11 cellular contexts compared by ENCODE assay signal in the genomic region with DNA sequence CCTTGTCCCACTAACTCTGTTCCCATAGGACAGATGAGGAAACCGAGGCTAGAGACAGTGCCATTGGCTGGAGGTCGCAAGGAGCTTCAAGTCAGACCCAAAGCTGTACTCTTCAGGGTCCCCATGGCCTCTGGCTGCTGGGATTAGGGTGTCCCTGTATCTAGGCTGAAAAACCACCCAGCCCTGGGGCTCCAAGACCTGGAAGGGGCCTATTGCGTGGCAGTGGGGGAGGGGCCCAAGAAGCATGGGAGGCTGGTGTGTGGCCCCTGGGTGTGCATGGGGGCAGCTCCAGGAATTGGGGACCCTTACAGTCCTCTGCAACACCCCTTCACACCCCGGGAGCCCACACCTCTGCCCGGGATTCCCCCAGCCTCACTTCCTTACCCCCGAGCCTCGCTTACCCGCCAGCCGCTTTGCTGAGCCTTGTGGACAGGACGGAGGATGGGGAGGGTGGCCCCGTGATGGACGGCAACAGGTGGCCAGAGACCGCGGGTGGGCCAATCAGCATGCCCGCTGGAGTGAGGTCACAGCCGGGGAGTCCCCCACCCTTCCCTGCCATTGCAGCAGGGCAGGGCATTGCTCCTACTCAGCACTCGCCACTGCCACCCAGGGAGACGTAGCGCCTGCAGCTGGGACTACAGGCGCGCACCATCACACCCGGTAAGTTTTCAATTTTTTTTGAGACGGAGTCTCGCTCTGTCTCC. TPM values are rescaled to one million over a fixed set of nuclear protein-coding genes. Genes with fewer than 3 reads are reported as not detected.
DNase-seq lines count a peak whose midpoint lies in the region; ATAC-seq and TF ChIP-seq lines count a peak whose summit lies in the region.
"Had no signal": no experiment of that assay in that cellular context is flagged by ENCODE, and none has a peak within 500 bp of the region (broad histone marks: within the 10 kb centered on the region; RNA-seq: fewer than 3 reads in every experiment).

A gene with protein sequence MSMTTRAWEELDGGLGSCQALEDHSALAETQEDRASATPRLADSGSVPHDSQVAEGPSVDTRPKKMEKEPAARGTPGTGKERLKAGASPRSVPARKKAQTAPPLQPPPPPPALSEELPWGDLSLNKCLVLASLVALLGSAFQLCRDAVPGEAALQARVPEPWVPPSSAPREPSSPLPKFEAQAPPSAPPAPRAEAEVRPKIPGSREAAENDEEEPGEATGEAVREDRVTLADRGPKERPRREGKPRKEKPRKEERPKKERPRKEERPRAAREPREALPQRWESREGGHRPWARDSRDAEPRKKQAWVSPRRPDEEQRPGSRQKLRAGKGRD (minus strand): TSS at position 436 of the 704 bp plus-strand sequence. CDS start 1,103 bp downstream, outside the sequence.

- WGBS in lower leg skin, 2 donors: 75 to 86% methylated on average over 23 to 24 of the region's 24 CpGs

- H3K4me3 Mint-ChIP-seq in T-helper 17 cell: no peak within 1 kb of the TSS
- H3K4me3 Mint-ChIP-seq in naive thymus-derived CD4-positive, alpha-beta T cell: peak within 1 kb of the TSS in 5 of 10 donors; percentile 23 to 73 (median 67)

- H3K27me3 ChIP-seq in DND-41 (ENCODE audit: insufficient read depth, low read length, poor library complexity): no peaks in the 10 kb centered on the region
- no peaks in the 10 kb centered on the region for H3K27me3 ChIP-seq in naive thymus-derived CD4-positive, alpha-beta T cell (ENCODE audit: control insufficient read depth in 2 of 2, insufficient read depth in 2 of 2, low read length in 2 of 2)

- H3K27ac ChIP-seq in DND-41 (ENCODE audit: low read length): peak within 1 kb of the TSS; percentile 64
- no peak within 1 kb of the TSS for H3K27ac ChIP-seq in naive thymus-derived CD4-positive, alpha-beta T cell (ENCODE audit: low read depth, low read length)

- no peak within 1 kb of the TSS for H2AFZ ChIP-seq in DND-41 (ENCODE audit: low read depth, low read length)

- TF ChIP-seq CTCF in DND-41 (IDR thresholded peaks at IDR 0.05; ENCODE audit: borderline replicate concordance, extremely low read depth, low read length, poor library complexity, severe bottlenecking): no peak
- no peak for TF ChIP-seq CTCF in lower leg skin (IDR thresholded peaks at IDR 0.05)

- H3K9me3 Mint-ChIP-seq in naive thymus-derived CD4-positive, alpha-beta T cell: no peaks in the 10 kb centered on the region

- ATAC-seq in DND-41 (ENCODE audit: insufficient read depth, low read depth) (no peak), T-helper 17 cell (peak; percentile 8), HG02571 (IDR thresholded peaks at IDR 0.05; ENCODE audit: unreplicated experiment) (no peak), HG03196 (IDR thresholded peaks at IDR 0.05; ENCODE audit: unreplicated experiment) (no peak)
- ATAC-seq in naive thymus-derived CD4-positive, alpha-beta T cell: no peak

- no peak for TF ChIP-seq POLR2A in lower leg skin (IDR thresholded peaks at IDR 0.05)

- no peaks in the 10 kb centered on the region for H3K27me3 Mint-ChIP-seq in T-helper 17 cell
- peaks cover 0 to 22% (median 0%) of the 10 kb centered on the region in 5 donors for H3K27me3 Mint-ChIP-seq in naive thymus-derived CD4-positive, alpha-beta T cell

- DNase-seq in DND-41: no peak
- no peak for DNase-seq in T-helper 17 cell
- DNase-seq in naive thymus-derived CD4-positive, alpha-beta T cell: no peak
- no peak for DNase-seq in lower leg skin (ENCODE audit: low spot score in 2 of 2)
- DNase-seq: EL, Kasumi-1, NCI-H510A treated with DMSO at 0.1 percent for 48 hours had no signal

- H3K36me3 ChIP-seq in DND-41 (ENCODE audit: insufficient read depth, low read length): peaks cover 4% of the 10 kb centered on the region
- H3K36me3 ChIP-seq in naive thymus-derived CD4-positive, alpha-beta T cell (ENCODE audit: control insufficient read depth in 2 of 3, insufficient read depth in 3 of 3, low read length in 3 of 3): no peaks in the 10 kb centered on the region
- H3K36me3 ChIP-seq: tibial nerve had no signal

- H4K20me1 ChIP-seq in DND-41 (ENCODE audit: insufficient read depth, low read length): peaks cover 6% of the 10 kb centered on the region; the same call in 1 of the 2 replicates

- TF ChIP-seq RAD21 in Ishikawa (IDR thresholded peaks at IDR 0.05; ENCODE audit: low read depth): no peak

- POLR2A ChIA-PET in naive thymus-derived CD4-positive, alpha-beta T cell (lab: Charles Lee): interaction anchor here (0.6 to 13.1 kb wide), 3 partner anchors 15 to 164 kb away, joined by 3 to 163 read pairs (median 70); no protein-coding TSS in a partner anchor

- H3K4me1 ChIP-seq in DND-41 (ENCODE audit: insufficient read depth, low read length): peaks cover 22% of the 10 kb centered on the region
- peaks cover 36 to 38% of the 10 kb centered on the region in 2 donors for H3K4me1 ChIP-seq in naive thymus-derived CD4-positive, alpha-beta T cell (ENCODE audit: control insufficient read depth in 2 of 2, insufficient read depth in 2 of 2, low read length in 2 of 2)

- no peaks in the 10 kb centered on the region for H3K9me3 ChIP-seq in DND-41 (ENCODE audit: insufficient read depth, low read length, severe bottlenecking)
- no peaks in the 10 kb centered on the region for H3K9me3 ChIP-seq in T-helper 17 cell (ENCODE audit: control insufficient read depth, low read length, poor library complexity, severe bottlenecking)
- H3K9me3 ChIP-seq in naive thymus-derived CD4-positive, alpha-beta T cell (ENCODE audit: control insufficient read depth in 2 of 3, low read length in 3 of 3): no peaks in the 10 kb centered on the region
- H3K9me3 ChIP-seq: tibial nerve had no signal

- peak within 1 kb of the TSS; percentile 48 for H3K9ac ChIP-seq in DND-41 (ENCODE audit: low read depth, low read length)

- H3K79me2 ChIP-seq in DND-41 (ENCODE audit: insufficient read depth, low read length): no peaks in the 10 kb centered on the region

- intact Hi-C loops in naive thymus-derived CD4-positive, alpha-beta T cell (cut with micrococcal nuclease): no loop called here
- intact Hi-C loops in lower leg skin (cut with DNase I; ENCODE audit: low total_unique reads): no loop called here

- CTCF ChIA-PET in naive thymus-derived CD4-positive, alpha-beta T cell (lab: Charles Lee): no interaction called here

- peak within 1 kb of the TSS; percentile 23; the same call in 1 of the 2 replicates for H3K4me2 ChIP-seq in DND-41 (ENCODE audit: insufficient read depth, low read length)

- peak within 1 kb of the TSS; percentile 96 for H3K27ac Mint-ChIP-seq in T-helper 17 cell
- H3K27ac Mint-ChIP-seq in naive thymus-derived CD4-positive, alpha-beta T cell: peak within 1 kb of the TSS; percentile 78 to 99 (median 97)

- peaks cover 4% of the 10 kb centered on the region for H3K36me3 Mint-ChIP-seq in T-helper 17 cell (ENCODE audit: low read depth)
- H3K36me3 Mint-ChIP-seq in naive thymus-derived CD4-positive, alpha-beta T cell: no peaks in the 10 kb centered on the region

- H3K4me3 ChIP-seq in DND-41 (ENCODE audit: low read depth in 1 of 2, low read length in 2 of 2) (no peak within 1 kb of the TSS), lower leg skin (ENCODE audit: low read depth, poor library complexity, severe bottlenecking) (no peak within 1 kb of the TSS)
- H3K4me3 ChIP-seq in naive thymus-derived CD4-positive, alpha-beta T cell (ENCODE audit: low read length): no peak within 1 kb of the TSS
- H3K4me3 ChIP-seq: tibial nerve had no signal

- no peak for TF ChIP-seq EP300 in Ishikawa (IDR thresholded peaks at IDR 0.05; ENCODE audit: borderline replicate concordance)

- peaks cover 6% of the 10 kb centered on the region for H3K4me1 Mint-ChIP-seq in T-helper 17 cell
- H3K4me1 Mint-ChIP-seq in naive thymus-derived CD4-positive, alpha-beta T cell: peaks cover 0 to 34% (median 29%) of the 10 kb centered on the region in 7 donors

TF ChIP-seq in Ishikawa, 13 proteins besides CTCF, POLR2A, EP300 and RAD21:
- peak; percentile 13; the same call in 1 of the 2 replicates for TF ChIP-seq USF1 (IDR thresholded peaks at IDR 0.05)
- TF ChIP-seq TCF12 (IDR thresholded peaks at IDR 0.05; ENCODE audit: low read depth): no peak

RNA-seq across cellular contexts. Expression of the gene that starts here (rescaled TPM):
- 1 to 10 TPM in 1 of 2 donors, under 1 TPM in 1; 0.55 to 1.0 TPM for total RNA-seq in T-helper 17 cell
- total RNA-seq in naive thymus-derived CD4-positive, alpha-beta T cell: under 1 TPM in 3 of 5 experiments, not detected in 2; 0.24 to 0.41 (median 0.27) TPM
- under 1 TPM in 1 of 2 donors, not detected in 1; 0.54 TPM for polyA plus RNA-seq in naive thymus-derived CD4-positive, alpha-beta T cell
- total RNA-seq in lower leg skin: not detected
- total RNA-seq: tibial nerve had no signal
